16 cellular contexts compared by ENCODE assay signal in the genomic region with DNA sequence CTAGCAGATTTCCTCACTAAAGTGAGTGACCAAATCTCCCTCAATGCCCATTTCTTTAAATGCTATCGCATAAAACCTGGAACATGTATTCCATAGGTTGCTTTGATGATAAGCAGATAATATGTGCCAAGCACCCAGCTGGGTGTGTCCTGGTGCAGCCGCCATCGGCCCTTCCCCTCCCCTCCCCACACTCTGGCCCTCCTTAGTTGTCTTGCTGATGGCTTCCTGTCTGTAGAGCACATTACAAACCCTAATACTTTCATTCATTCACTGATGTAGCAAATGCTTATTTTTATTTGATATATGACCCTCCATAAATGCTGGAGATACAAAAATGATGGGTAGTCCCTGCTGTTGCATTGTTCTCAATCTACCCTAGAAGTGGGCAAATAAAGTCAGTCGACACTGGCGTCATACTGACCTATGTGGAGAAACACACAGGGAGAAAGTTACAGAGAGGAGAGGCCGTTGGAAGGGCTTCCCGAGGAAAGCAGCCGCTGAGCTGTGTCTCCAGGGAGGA. TPM values are rescaled to one million over a fixed set of nuclear protein-coding genes. Genes with fewer than 3 reads are reported as not detected.
DNase-seq lines count a peak whose midpoint lies in the region; ATAC-seq, FAIRE-seq and TF ChIP-seq lines count a peak whose summit lies in the region.
"Had no signal": no experiment of that assay in that cellular context is flagged by ENCODE, and none has a peak within 500 bp of the region (broad histone marks: within the 10 kb centered on the region; RNA-seq: fewer than 3 reads in every experiment).

No MANE protein-coding gene starts in this region.

- intact Hi-C loops in activated CD4-positive, alpha-beta T cell treated with anti-CD3 and anti-CD28 coated beads for 36 hours (cut with DNase I, micrococcal nuclease) = loop anchor here (2.0 to 5.0 kb wide), 2 partner anchors 599 to 601 kb away; no protein-coding TSS in a partner anchor
- intact Hi-C loops in activated T-helper 2 cell treated with anti-CD3 and anti-CD28 coated beads, Interferon-gamma antibody, Interleukin-2, Interleukin-4, amounts not matched to agents 10 μg/mL and 5 μg/mL and 100 μg/mL, durations not matched to agents 14 hours and 24 hours and 36 hours (cut with micrococcal nuclease) = loop anchor here (2.0 to 10.0 kb wide), 5 partner anchors 17 to 586 kb away; no protein-coding TSS in a partner anchor

- peak overlapping the region; percentile 51 for H3K4me3 Mint-ChIP-seq in activated CD4-positive, alpha-beta T cell treated with anti-CD3 and anti-CD28 coated beads for 36 hours
- H3K4me3 Mint-ChIP-seq in IgD-negative memory B cell = peak overlapping the region; percentile 5 to 84 (median 59)
- H3K4me3 Mint-ChIP-seq in activated T-helper 2 cell treated with anti-CD3 and anti-CD28 coated beads, Interferon-gamma antibody, Interleukin-2, Interleukin-4, amounts not matched to agents 10 μg/mL and 5 μg/mL and 100 μg/mL, durations not matched to agents 14 hours and 24 hours and 36 hours (ENCODE audit: low read depth) = peak overlapping the region; percentile 59
- peak overlapping the region; percentile 85 for H3K4me3 Mint-ChIP-seq in natural killer cell treated with Interleukin-12 subunit alpha and Interleukin-12 subunit beta and Interleukin-15 and Interleukin-18, amount 100 ng/mL, for 72 hours

- H3K9me3 Mint-ChIP-seq in activated CD4-positive, alpha-beta T cell treated with anti-CD3 and anti-CD28 coated beads for 36 hours (ENCODE audit: low read depth) = no peaks in the 10 kb centered on the region
- peaks cover 0 to 3% (median 0%) of the 10 kb centered on the region in 3 donors for H3K9me3 Mint-ChIP-seq in IgD-negative memory B cell
- no peaks in the 10 kb centered on the region for H3K9me3 Mint-ChIP-seq in activated T-helper 2 cell treated with anti-CD3 and anti-CD28 coated beads, Interferon-gamma antibody, Interleukin-2, Interleukin-4, amounts not matched to agents 10 μg/mL and 5 μg/mL and 100 μg/mL, durations not matched to agents 14 hours and 24 hours and 36 hours
- H3K9me3 Mint-ChIP-seq in natural killer cell treated with Interleukin-12 subunit alpha and Interleukin-12 subunit beta and Interleukin-15 and Interleukin-18, amount 100 ng/mL, for 72 hours = no peaks in the 10 kb centered on the region

- DNase-seq in activated CD4-positive, alpha-beta T cell treated with anti-CD3 and anti-CD28 coated beads for 36 hours = no peak
- no peak for DNase-seq in activated CD4-positive, alpha-beta T cell treated with anti-CD3 and anti-CD28 coated beads, Interleukin-2, amount 50 U/mL, for 48 hours
- no peak for DNase-seq in activated T-helper 2 cell treated with anti-CD3 and anti-CD28 coated beads, Interferon-gamma antibody, Interleukin-2, Interleukin-4, amounts not matched to agents 10 μg/mL and 5 μg/mL and 100 μg/mL, durations not matched to agents 14 hours and 24 hours and 36 hours (ENCODE audit: low spot score)
- no peak for DNase-seq in natural killer cell treated with Interleukin-12 subunit alpha and Interleukin-12 subunit beta and Interleukin-15 and Interleukin-18, amount 100 ng/mL, for 72 hours (ENCODE audit: low spot score)
- DNase-seq in H54 (ENCODE audit: insufficient read length, low spot score) = no peak
- DNase-seq in SHP77 treated with DMSO at 0.1 percent for 48 hours (lab: John Stamatoyannopoulos, UW) = no peak
- DNase-seq: anterior cingulate cortex, COR-L47, dermis blood vessel endothelial cell, mammary epithelial cell, NCI-H1417 treated with DMSO at 0.1 percent for 48 hours, ovary, PC-9 had no signal

- peak overlapping the region; percentile 81 for H3K27ac Mint-ChIP-seq in activated CD4-positive, alpha-beta T cell treated with anti-CD3 and anti-CD28 coated beads for 36 hours
- H3K27ac Mint-ChIP-seq in IgD-negative memory B cell = peak overlapping the region in 1 of 3 donors; percentile 36
- H3K27ac Mint-ChIP-seq in activated T-helper 2 cell treated with anti-CD3 and anti-CD28 coated beads, Interferon-gamma antibody, Interleukin-2, Interleukin-4, amounts not matched to agents 10 μg/mL and 5 μg/mL and 100 μg/mL, durations not matched to agents 14 hours and 24 hours and 36 hours = peak overlapping the region; percentile 70
- H3K27ac Mint-ChIP-seq in natural killer cell treated with Interleukin-12 subunit alpha and Interleukin-12 subunit beta and Interleukin-15 and Interleukin-18, amount 100 ng/mL, for 72 hours = peak overlapping the region; percentile 75

- H3K36me3 Mint-ChIP-seq in activated CD4-positive, alpha-beta T cell treated with anti-CD3 and anti-CD28 coated beads for 36 hours (ENCODE audit: low read depth) = no peaks in the 10 kb centered on the region
- no peaks in the 10 kb centered on the region for H3K36me3 Mint-ChIP-seq in IgD-negative memory B cell
- H3K36me3 Mint-ChIP-seq in activated T-helper 2 cell treated with anti-CD3 and anti-CD28 coated beads, Interferon-gamma antibody, Interleukin-2, Interleukin-4, amounts not matched to agents 10 μg/mL and 5 μg/mL and 100 μg/mL, durations not matched to agents 14 hours and 24 hours and 36 hours (ENCODE audit: low read depth) = no peaks in the 10 kb centered on the region
- H3K36me3 Mint-ChIP-seq in natural killer cell treated with Interleukin-12 subunit alpha and Interleukin-12 subunit beta and Interleukin-15 and Interleukin-18, amount 100 ng/mL, for 72 hours = no peaks in the 10 kb centered on the region

- peaks cover 1% of the 10 kb centered on the region for H3K27me3 Mint-ChIP-seq in activated CD4-positive, alpha-beta T cell treated with anti-CD3 and anti-CD28 coated beads for 36 hours
- H3K27me3 Mint-ChIP-seq in IgD-negative memory B cell = peaks cover 19% of the 10 kb centered on the region
- H3K27me3 Mint-ChIP-seq in activated T-helper 2 cell treated with anti-CD3 and anti-CD28 coated beads, Interferon-gamma antibody, Interleukin-2, Interleukin-4, amounts not matched to agents 10 μg/mL and 5 μg/mL and 100 μg/mL, durations not matched to agents 14 hours and 24 hours and 36 hours (ENCODE audit: low read depth) = peaks cover 12% of the 10 kb centered on the region
- no peaks in the 10 kb centered on the region for H3K27me3 Mint-ChIP-seq in natural killer cell treated with Interleukin-12 subunit alpha and Interleukin-12 subunit beta and Interleukin-15 and Interleukin-18, amount 100 ng/mL, for 72 hours

- no peak for ATAC-seq in activated CD4-positive, alpha-beta T cell treated with anti-CD3 and anti-CD28 coated beads for 36 hours
- ATAC-seq in natural killer cell treated with Interleukin-12 subunit alpha and Interleukin-12 subunit beta and Interleukin-15 and Interleukin-18, amount 100 ng/mL, for 72 hours = peak; percentile 38 to 43
- no peak for ATAC-seq in HG02973 (IDR thresholded peaks at IDR 0.05; ENCODE audit: unreplicated experiment)

- CTCF ChIA-PET in activated CD4-positive, alpha-beta T cell treated with anti-CD3 and anti-CD28 coated beads for 36 hours (lab: Charles Lee) = interaction anchor here (2.1 to 5.0 kb wide), 5 partner anchors 8 to 138 kb away, joined by 9 to 37 read pairs (median 11); no protein-coding TSS in a partner anchor

- FAIRE-seq in H54 (lab: Jason Lieb, UNC) = no peak

- POLR2A ChIA-PET in activated CD4-positive, alpha-beta T cell treated with anti-CD3 and anti-CD28 coated beads for 36 hours (lab: Charles Lee) = no interaction called here

- H3K4me1 Mint-ChIP-seq in activated CD4-positive, alpha-beta T cell treated with anti-CD3 and anti-CD28 coated beads for 36 hours = peaks cover 77% of the 10 kb centered on the region
- peaks cover 15 to 53% (median 29%) of the 10 kb centered on the region in 3 donors for H3K4me1 Mint-ChIP-seq in IgD-negative memory B cell
- peaks cover 75% of the 10 kb centered on the region for H3K4me1 Mint-ChIP-seq in activated T-helper 2 cell treated with anti-CD3 and anti-CD28 coated beads, Interferon-gamma antibody, Interleukin-2, Interleukin-4, amounts not matched to agents 10 μg/mL and 5 μg/mL and 100 μg/mL, durations not matched to agents 14 hours and 24 hours and 36 hours (ENCODE audit: low read depth)
- H3K4me1 Mint-ChIP-seq in natural killer cell treated with Interleukin-12 subunit alpha and Interleukin-12 subunit beta and Interleukin-15 and Interleukin-18, amount 100 ng/mL, for 72 hours (ENCODE audit: low read depth in 2 of 2) = peaks cover 70 to 80% of the 10 kb centered on the region in 2 donors

- no peak for TF ChIP-seq POLR2A in H54 (IDR thresholded peaks at IDR 0.05; ENCODE audit: low read depth, low read length)

RNA-seq across cellular contexts. Expression of a gene that starts 26.2 kb away (rescaled TPM):
- not detected for total RNA-seq in activated CD4-positive, alpha-beta T cell treated with anti-CD3 and anti-CD28 coated beads for 36 hours
- not detected for polyA plus RNA-seq in IgD-negative memory B cell
- total RNA-seq in activated T-helper 2 cell treated with anti-CD3 and anti-CD28 coated beads, Interferon-gamma antibody, Interleukin-2, Interleukin-4, amounts not matched to agents 10 μg/mL and 5 μg/mL and 100 μg/mL, durations not matched to agents 14 hours and 24 hours and 36 hours = not detected in 2 replicates
- total RNA-seq in natural killer cell treated with Interleukin-12 subunit alpha and Interleukin-12 subunit beta and Interleukin-15 and Interleukin-18, amount 100 ng/mL, for 72 hours = 1 to 10 TPM in 1 of 2 donors, under 1 TPM in 1; 0.19 to 1.5 TPM
- total RNA-seq: smooth muscle cell had no signal
- polyA plus RNA-seq: mammary epithelial cell had no signal

Comparison
In these comparisons a context has a peak if more than half of its experiments do, and no peak if none do; other contexts are left out.
1. ATAC-seq: peak in natural killer cell treated with Interleukin-12 subunit alpha and Interleukin-12 subunit beta and Interleukin-15 and Interleukin-18, amount 100 ng/mL, for 72 hours (2 of 2); none in activated CD4-positive, alpha-beta T cell treated with anti-CD3 and anti-CD28 coated beads for 36 hours (single experiment) and HG02973 (single experiment).
2. Peak in every context shown above with its lines, with median percentiles within 50 percentile points of each other: H3K4me3 Mint-ChIP-seq.